Comparison of ENCODE assay signal across 9 cellular contexts in the genomic region with DNA sequence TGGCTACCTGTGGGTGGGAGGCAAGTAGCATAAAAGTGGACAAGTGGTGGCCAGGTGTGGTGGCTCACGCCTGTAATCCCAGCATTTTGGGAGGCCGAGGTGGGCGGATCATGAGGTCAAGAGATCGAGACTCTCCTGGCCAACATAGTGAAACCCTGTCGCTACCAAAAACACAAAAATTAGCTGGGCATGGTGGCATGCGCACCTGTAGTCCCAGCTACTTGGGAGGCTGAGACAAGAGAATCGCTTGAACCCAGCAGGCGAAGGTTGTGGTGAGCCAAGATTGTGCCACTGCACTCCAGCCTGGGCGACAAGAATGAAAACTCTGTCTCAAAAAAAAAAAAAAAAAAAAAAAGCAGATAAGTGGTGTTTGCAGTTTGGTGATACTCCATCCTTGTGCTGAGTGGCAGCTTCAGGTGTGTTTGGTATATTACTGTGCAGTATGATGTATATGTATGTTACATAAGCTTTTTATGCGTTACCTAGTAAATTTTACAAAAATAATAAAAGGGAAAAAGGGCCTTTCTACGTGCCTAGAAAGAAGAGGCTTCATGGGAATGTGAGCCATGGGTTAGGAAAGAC. TPM values are rescaled to one million over a fixed set of nuclear protein-coding genes. Genes with fewer than 3 reads are reported as not detected.
DNase-seq lines count a peak whose midpoint lies in the region; ATAC-seq and TF ChIP-seq lines count a peak whose summit lies in the region.
"Had no signal": no experiment of that assay in that cellular context is flagged by ENCODE, and none has a peak within 500 bp of the region (broad histone marks: within the 10 kb centered on the region; RNA-seq: fewer than 3 reads in every experiment).

No MANE protein-coding gene starts in this region.

- H4K20me1 ChIP-seq in H9 (ENCODE audit: control insufficient read depth, insufficient read depth, insufficient read length) (no peaks in the 10 kb centered on the region), PC-3 (ENCODE audit: low read length) (no peaks in the 10 kb centered on the region)

- CTCF ChIA-PET in PC-3 (lab: Charles Lee): interaction anchor here (0.7 kb wide), 1 partner anchor 100 kb away, joined by 3 read pairs; no protein-coding TSS in a partner anchor

- H2BK120ac ChIP-seq in H9 (ENCODE audit: low read depth, low read length, poor library complexity, severe bottlenecking): no peak overlapping the region

- H3K27ac ChIP-seq in rectal smooth muscle tissue (ENCODE audit: low read depth, low read length) (no peak overlapping the region), H9 (ENCODE audit: insufficient read length, low read depth, low read length) (no peak overlapping the region), PC-3 (ENCODE audit: low read length) (no peak overlapping the region)

- peaks cover 3% of the 10 kb centered on the region for H3K23me2 ChIP-seq in H9 (ENCODE audit: insufficient read length, low read depth, low read length, poor library complexity, severe bottlenecking)

- H3K9me3 ChIP-seq in H9 (ENCODE audit: control insufficient read depth, low read depth, low read length) (no peaks in the 10 kb centered on the region), PC-3 (ENCODE audit: low read length) (no peaks in the 10 kb centered on the region)

- ATAC-seq in GM18868 (IDR thresholded peaks at IDR 0.05; ENCODE audit: unreplicated experiment) (peak; percentile 7), HG03378 (IDR thresholded peaks at IDR 0.05; ENCODE audit: unreplicated experiment) (peak; percentile 7), SK-N-SH treated with all-trans-retinoic acid at 6 μM for 48 hours (no peak; the same call in 2 of the 3 replicates), PC-3 (no peak)

- POLR2A ChIA-PET in PC-3 (lab: Charles Lee; ENCODE audit: unreplicated experiment): no interaction called here

- no peak overlapping the region for H2BK5ac ChIP-seq in H9 (ENCODE audit: insufficient read length, low read length)

- H3K27me3 ChIP-seq in rectal smooth muscle tissue (ENCODE audit: control insufficient read depth, insufficient read depth, low read length) (no peaks in the 10 kb centered on the region), H9 (ENCODE audit: insufficient read depth, low read length) (no peaks in the 10 kb centered on the region; the same call in 1 of the 2 replicates), PC-3 (ENCODE audit: low read length) (no peaks in the 10 kb centered on the region)

- no peak overlapping the region for H2BK15ac ChIP-seq in H9 (ENCODE audit: low read depth, low read length)

- no peak overlapping the region for H2BK12ac ChIP-seq in H9 (ENCODE audit: insufficient read length, low read depth, low read length)

- no peak for DNase-seq in chondrocyte (ENCODE audit: low spot score)
- DNase-seq in H9: no peak
- DNase-seq in retina: no peak
- DNase-seq in PC-3: no peak

- TF ChIP-seq CTCF in chondrocyte (IDR thresholded peaks at IDR 0.05) (no peak), H9 (conservative IDR thresholded peaks at IDR 0.05) (no peak), PC-3 (conservative IDR thresholded peaks at IDR 0.05; ENCODE audit: low read depth, low read length) (no peak)

- peaks cover 3% of the 10 kb centered on the region for H3K27me3 Mint-ChIP-seq in chondrocyte (ENCODE audit: low read depth)
- peaks cover 12% of the 10 kb centered on the region for H3K27me3 Mint-ChIP-seq in H9 (ENCODE audit: low read depth)

- no peak overlapping the region for H3K23ac ChIP-seq in H9 (ENCODE audit: insufficient read length, low read depth, low read length)

- no CpG with 5 or more reads among the region's 11 CpGs for WGBS in H9 (ENCODE audit: extremely low coverage, insufficient read length, low lambda C conversion rate)

- no peak overlapping the region for H3K14ac ChIP-seq in H9 (ENCODE audit: insufficient read depth, low read length)

- no peak overlapping the region for H4K5ac ChIP-seq in H9 (ENCODE audit: insufficient read length, low read depth, low read length)

- no peaks in the 10 kb centered on the region for H3K4me1 Mint-ChIP-seq in chondrocyte (ENCODE audit: low read depth)
- peaks cover 3 to 4% of the 10 kb centered on the region in 2 experiments for H3K4me1 Mint-ChIP-seq in H9

- H4K91ac ChIP-seq in H9 (ENCODE audit: insufficient read length, low read depth, low read length): no peak overlapping the region

- no peak overlapping the region for H3K56ac ChIP-seq in H9 (ENCODE audit: insufficient read length, low read depth, low read length)

- no peak overlapping the region for H2BK20ac ChIP-seq in H9 (ENCODE audit: low read depth, low read length, poor library complexity, severe bottlenecking)

- H3K9ac ChIP-seq in rectal smooth muscle tissue (ENCODE audit: low read length) (no peak overlapping the region), H9 (ENCODE audit: extremely low read depth, insufficient read length, low read length) (no peak overlapping the region), PC-3 (ENCODE audit: low read length) (no peak overlapping the region)

- H3K36me3 Mint-ChIP-seq in chondrocyte (ENCODE audit: low read depth) (no peaks in the 10 kb centered on the region), H9 (ENCODE audit: insufficient read depth in 1 of 3, low read depth in 3 of 3) (no peaks in the 10 kb centered on the region)

- H3K79me1 ChIP-seq in H9 (ENCODE audit: insufficient read depth, low read depth, low read length, poor library complexity, severe bottlenecking): no peaks in the 10 kb centered on the region

- H3K18ac ChIP-seq in H9 (ENCODE audit: insufficient read length, low read depth, low read length): no peak overlapping the region

- no peak overlapping the region for H4K8ac ChIP-seq in H9 (replicated peaks; ENCODE audit: insufficient read length, low read depth, low read length)

- no peaks in the 10 kb centered on the region for H3K4me1 ChIP-seq in rectal smooth muscle tissue (ENCODE audit: control insufficient read depth, insufficient read depth, low read length)
- no peaks in the 10 kb centered on the region for H3K4me1 ChIP-seq in H9 (ENCODE audit: insufficient read depth, low read length)
- H3K4me1 ChIP-seq in PC-3 (ENCODE audit: insufficient read depth, low read length): no peaks in the 10 kb centered on the region

- no peaks in the 10 kb centered on the region for H3K9me2 ChIP-seq in PC-3 (replicated peaks; ENCODE audit: low read length)

- H3K4me2 ChIP-seq in H9 (ENCODE audit: insufficient read depth, insufficient read length, low read length) (no peak overlapping the region), PC-3 (ENCODE audit: low read length) (no peak overlapping the region)

- intact Hi-C loops in PC-3 (cut with micrococcal nuclease): no loop called here

- no peak overlapping the region for H3T11ph ChIP-seq in H9 (ENCODE audit: low read length)

- no peak overlapping the region for H2AFZ ChIP-seq in H9 (ENCODE audit: low read length)
- H2AFZ ChIP-seq in PC-3 (ENCODE audit: low read length): no peak overlapping the region

- H3K27ac Mint-ChIP-seq in chondrocyte (ENCODE audit: unreplicated experiment): peak overlapping the region; percentile 45
- no peak overlapping the region for H3K27ac Mint-ChIP-seq in H9

- H3K4me3 ChIP-seq in rectal smooth muscle tissue (ENCODE audit: low read length) (peak overlapping the region; percentile 73), PC-3 (ENCODE audit: low read length) (no peak overlapping the region)

- no peak overlapping the region for H2AK5ac ChIP-seq in H9 (ENCODE audit: insufficient read length, low read length)

- no peaks in the 10 kb centered on the region for H3K36me3 ChIP-seq in rectal smooth muscle tissue (ENCODE audit: control insufficient read depth, insufficient read depth, low read length)
- H3K36me3 ChIP-seq in PC-3 (ENCODE audit: low read depth, low read length): no peaks in the 10 kb centered on the region

- H3K4me3 Mint-ChIP-seq in chondrocyte (ENCODE audit: unreplicated experiment) (no peak overlapping the region), H9 (no peak overlapping the region)

- no peak overlapping the region for H3K4ac ChIP-seq in H9 (ENCODE audit: low read depth, low read length)

- no peaks in the 10 kb centered on the region for H3K9me3 Mint-ChIP-seq in chondrocyte (ENCODE audit: low read depth)
- H3K9me3 Mint-ChIP-seq in H9: peaks cover 0 to 2% of the 10 kb centered on the region in 2 experiments; a peak in 1 of 5 replicates

- BruUV-seq in PC-3 (replicated peaks; lab: Mats Ljungman, UMichigan): no TSS peak

- no peaks in the 10 kb centered on the region for H3F3A ChIP-seq in PC-3 (ENCODE audit: low read length, unreplicated experiment)

- H3K79me2 ChIP-seq in H9 (ENCODE audit: insufficient read depth, low read length) (no peaks in the 10 kb centered on the region), PC-3 (ENCODE audit: low read length) (no peaks in the 10 kb centered on the region)

TF ChIP-seq in SK-N-SH treated with all-trans-retinoic acid at 6 μM for 48 hours, 23 proteins besides CTCF, POLR2A, EP300 and RAD21:
- no peak for TF ChIP-seq ESRRG (CRISPR knock-in tag; IDR thresholded peaks at IDR 0.05)

RNA-seq across cellular contexts. Expression of gene ICAM2, which starts 0.9 kb away (rescaled TPM):
- total RNA-seq in chondrocyte: not detected in 3 replicates
- total RNA-seq in H9 (2021): 0.28 and 0.35 TPM in 2 replicates
- not detected in 2 replicates for total RNA-seq in PC-3 (2014; rRNA removed)
- total RNA-seq: NCI-H460 had no signal

RNA-seq across cellular contexts. Expression of gene PRR29, which starts 21.4 kb away (rescaled TPM):
- total RNA-seq in chondrocyte (0.28 to 0.35 TPM in 2 of 3 replicates, not detected in the other), H9 (2021) (0.87 and 1.5 TPM in 2 replicates), PC-3 (2014; rRNA removed) (0.77 and 1.2 TPM in 2 replicates)
- total RNA-seq: NCI-H460 had no signal

RNA-seq across cellular contexts. Expression of gene SCN4A, which starts 46.9 kb away (rescaled TPM):
- not detected in 3 replicates for total RNA-seq in chondrocyte
- 5.0 and 5.8 TPM in 2 replicates for total RNA-seq in H9 (2021)
- total RNA-seq in PC-3 (2014; rRNA removed): 0.06 TPM in 1 of 2 replicates, not detected in the other

Comparison
In these comparisons a context has a peak if more than half of its experiments do, and no peak if none do; other contexts are left out.
1. ATAC-seq: peak in GM18868 (single experiment) and HG03378 (single experiment); none in SK-N-SH treated with all-trans-retinoic acid at 6 μM for 48 hours (single experiment) and PC-3 (single experiment).